ENCODE assay signal across 8 cellular contexts in the genomic region with DNA sequence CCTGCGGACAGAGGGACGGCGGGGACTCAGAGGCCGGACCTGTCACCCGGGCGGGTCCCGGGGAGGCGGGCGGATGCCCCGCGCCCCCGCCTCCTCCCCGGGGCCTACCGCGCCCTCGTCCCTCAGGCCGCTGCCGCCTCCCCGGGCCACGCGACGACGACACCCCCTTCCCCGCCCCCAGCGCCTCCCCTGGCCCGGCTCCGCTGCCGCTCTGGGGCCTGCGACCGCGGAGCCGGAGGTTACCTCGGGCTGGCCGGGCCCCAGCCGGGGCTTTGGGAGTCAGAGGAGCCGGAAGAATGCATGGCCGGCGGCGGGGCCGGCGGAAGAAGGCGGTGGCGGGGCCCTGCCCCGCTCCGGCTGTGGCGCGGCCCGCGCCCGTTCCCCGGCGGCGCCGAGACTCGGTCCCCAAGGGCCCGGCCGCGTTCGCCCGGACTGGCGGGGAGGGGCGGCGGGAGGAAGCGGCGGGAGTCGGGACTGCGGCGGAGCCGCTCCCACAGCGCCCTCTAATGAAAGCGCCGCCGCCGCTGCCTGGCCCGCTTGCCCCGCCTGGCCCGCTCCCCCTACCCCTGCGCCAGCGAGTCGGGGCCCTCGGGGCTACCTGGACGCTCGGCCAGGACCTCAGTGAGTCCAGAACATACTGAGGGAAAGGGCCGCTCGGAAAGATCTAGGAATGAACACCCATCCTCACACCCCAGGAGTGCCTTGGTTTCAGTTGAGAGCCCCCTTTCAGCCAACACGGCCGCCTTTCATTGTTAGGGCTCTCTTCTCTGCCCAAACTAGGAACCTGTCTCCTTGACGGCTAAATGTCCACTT. TPM values are rescaled to one million over a fixed set of nuclear protein-coding genes. Genes with fewer than 3 reads are reported as not detected.
A peak's percentile ranks its signal among the peaks of the same experiment; 100 is the strongest.
DNase-seq lines count a peak whose midpoint lies in the region; ATAC-seq and TF ChIP-seq lines count a peak whose summit lies in the region.

A gene with protein sequence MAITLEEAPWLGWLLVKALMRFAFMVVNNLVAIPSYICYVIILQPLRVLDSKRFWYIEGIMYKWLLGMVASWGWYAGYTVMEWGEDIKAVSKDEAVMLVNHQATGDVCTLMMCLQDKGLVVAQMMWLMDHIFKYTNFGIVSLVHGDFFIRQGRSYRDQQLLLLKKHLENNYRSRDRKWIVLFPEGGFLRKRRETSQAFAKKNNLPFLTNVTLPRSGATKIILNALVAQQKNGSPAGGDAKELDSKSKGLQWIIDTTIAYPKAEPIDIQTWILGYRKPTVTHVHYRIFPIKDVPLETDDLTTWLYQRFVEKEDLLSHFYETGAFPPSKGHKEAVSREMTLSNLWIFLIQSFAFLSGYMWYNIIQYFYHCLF (minus strand): TSS at position 434 of the 813 bp plus-strand sequence. CDS start 1,467 bp downstream, outside the sequence.

- H3K4me1 ChIP-seq in adipocyte (ENCODE audit: control insufficient read depth, insufficient read depth, low read length) (peaks cover 11% of the 10 kb centered on the region), upper lobe of left lung (peaks cover 8 to 30% (median 25%) of the 10 kb centered on the region in 4 donors)

- TF ChIP-seq CTCF in upper lobe of left lung (IDR thresholded peaks at IDR 0.05), result peak; percentile 66 to 81 (median 74)

- peak; percentile 57 for DNase-seq in GDM1 (lab: John Stamatoyannopoulos, UW)
- DNase-seq in GOT3 (lab: John Stamatoyannopoulos, UW), result peak; percentile 22
- DNase-seq in LoVo (ENCODE audit: low spot score), result peak; percentile 79
- DNase-seq in T follicular helper cell (ENCODE audit: low read depth), result peak; percentile 51
- peak; percentile 93 for DNase-seq in adipocyte (ENCODE audit: low read depth)
- DNase-seq in cardiac septum (ENCODE audit: low spot score), result peak; percentile 95
- peak; percentile 75 to 97 (median 81) for DNase-seq in posterior cingulate gyrus
- peak; percentile 88 to 96 for DNase-seq in upper lobe of left lung

- TF ChIP-seq POLR2A in upper lobe of left lung (IDR thresholded peaks at IDR 0.05), result peak in 1 of 4 donors; percentile 61

- H3K27me3 ChIP-seq in adipocyte (replicated peaks; ENCODE audit: control insufficient read depth, insufficient read depth, low read length) (no peaks in the 10 kb centered on the region), upper lobe of left lung (no peaks in the 10 kb centered on the region)

- WGBS in upper lobe of left lung, 2 donors, result 1% methylated on average over 11 to 12 of the region's 88 CpGs

- H3K9me3 ChIP-seq in adipocyte (ENCODE audit: control insufficient read depth, low read length), result no peaks in the 10 kb centered on the region
- H3K9me3 ChIP-seq in upper lobe of left lung, result no peaks in the 10 kb centered on the region

- no peak for TF ChIP-seq EP300 in upper lobe of left lung (IDR thresholded peaks at IDR 0.05)

- peak within 1 kb of the TSS; percentile 86 for H3K9ac ChIP-seq in adipocyte (ENCODE audit: low read length)

- H3K36me3 ChIP-seq in adipocyte (ENCODE audit: control insufficient read depth, insufficient read depth, low read length, severe bottlenecking), result no peaks in the 10 kb centered on the region
- peaks cover 0 to 2% (median 0%) of the 10 kb centered on the region in 4 donors for H3K36me3 ChIP-seq in upper lobe of left lung

- H3K27ac ChIP-seq in upper lobe of left lung, result peak within 1 kb of the TSS; percentile 88 to 99 (median 93)

- H3K4me3 ChIP-seq in adipocyte (ENCODE audit: low read length) (peak within 1 kb of the TSS; percentile 84), upper lobe of left lung (peak within 1 kb of the TSS; percentile 63 to 95 (median 88))

- ATAC-seq in upper lobe of left lung (ENCODE audit: low FRiP score in 2 of 2), result peak; percentile 93 to 98

- intact Hi-C loops in cardiac septum (cut with DNase I), result loop anchor here (5.0 to 10.0 kb wide), 2 partner anchors 153 to 624 kb away; partner anchors contain the start of gene NEK2
- intact Hi-C loops in posterior cingulate gyrus (cut with DNase I), result loop anchor here (1.0 to 5.0 kb wide), 3 partner anchors 132 to 205 kb away; partner anchors contain the start of genes DTL and INTS7

RNA-seq across cellular contexts. Expression of the gene that starts here (rescaled TPM):
- total RNA-seq in cardiac septum (43.4 TPM), upper lobe of left lung (10 to 100 TPM; 21.0 to 47.8 (median 33.1) TPM)

Comparison
In these comparisons a context has a peak if more than half of its experiments do, and no peak if none do; other contexts are left out.
1. Peak in every context shown above with its lines: DNase-seq, ATAC-seq, H3K4me3 ChIP-seq and H3K27ac ChIP-seq.
2. DNase-seq: peak in every context shown above with its lines; median percentile 95 in cardiac septum; 93 in adipocyte; 92 in upper lobe of left lung; 81 in posterior cingulate gyrus; 79 in LoVo; 57 in GDM1; 51 in T follicular helper cell; 22 in GOT3.